In the genomic region with DNA sequence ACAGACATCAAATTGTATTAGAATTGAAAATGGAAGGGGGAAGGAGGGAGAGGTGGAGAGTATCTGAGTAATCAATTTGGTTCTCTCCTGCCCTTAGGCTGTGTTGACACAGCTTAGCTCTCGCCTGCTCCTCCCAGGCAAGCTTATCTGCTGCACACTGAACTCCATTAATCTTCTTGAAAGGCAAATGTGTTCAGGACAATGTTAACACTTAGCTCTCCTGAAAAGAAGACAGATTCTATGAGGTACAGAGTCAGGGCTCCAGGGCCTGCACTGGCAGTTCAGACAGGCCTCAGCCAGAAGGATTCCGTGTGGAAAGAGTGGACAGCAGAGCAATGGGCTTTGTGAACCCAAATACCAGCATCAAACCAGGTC, we compare ENCODE assay signal across 10 cellular contexts.
DNase-seq lines count a peak whose midpoint lies in the region; ATAC-seq and TF ChIP-seq lines count a peak whose summit lies in the region.
"Had no signal": no experiment of that assay in that cellular context is flagged by ENCODE, and none has a peak within 500 bp of the region (broad histone marks: within the 10 kb centered on the region; RNA-seq: fewer than 3 reads in every experiment).

No MANE protein-coding gene starts in this region.

- no peak overlapping the region for H2AK5ac ChIP-seq in trophoblast cell (ENCODE audit: low read length)

- peaks cover 0 to 2% of the 10 kb centered on the region in 2 donors for H3K27me3 Mint-ChIP-seq in T-cell
- H3K27me3 Mint-ChIP-seq in CD4-positive, alpha-beta T cell, result no peaks in the 10 kb centered on the region

- CTCF ChIA-PET in HEK293T (lab: Yijun Ruan, JAX) (no interaction called here), T-cell (lab: Charles Lee) (no interaction called here)
- CTCF ChIA-PET in CD4-positive, alpha-beta T cell (lab: Charles Lee), result no interaction called here

- no peaks in the 10 kb centered on the region for H3K9me3 Mint-ChIP-seq in T-cell
- H3K9me3 Mint-ChIP-seq in CD4-positive, alpha-beta T cell, result no peaks in the 10 kb centered on the region

- peak overlapping the region; percentile 85 for H2BK120ac ChIP-seq in trophoblast cell (ENCODE audit: insufficient read depth, low read length, poor library complexity)

- no CpG with 5 or more reads among the region's 2 CpGs for WGBS in trophoblast cell (ENCODE audit: extremely low coverage, insufficient coverage, insufficient read length)

- H3K4me2 ChIP-seq in fibroblast of lung (ENCODE audit: extremely low read depth, insufficient read depth, low read length), result no peak overlapping the region
- H3K4me2 ChIP-seq in trophoblast cell (ENCODE audit: low read length), result no peak overlapping the region

- H3K4me3 ChIP-seq in fibroblast of lung (replicated peaks in 1 of 4; ENCODE audit: control extremely low read depth in 1 of 4, insufficient read depth in 1 of 4, low read depth in 3 of 4, low read length in 4 of 4) (no peak overlapping the region), trophoblast cell (ENCODE audit: low read depth, low read length) (no peak overlapping the region)
- H3K4me3 ChIP-seq: thyroid gland had no signal

- H3K4me3 Mint-ChIP-seq in T-cell, result no peak overlapping the region
- no peak overlapping the region for H3K4me3 Mint-ChIP-seq in CD4-positive, alpha-beta T cell

- H2BK12ac ChIP-seq in trophoblast cell (ENCODE audit: low read length), result peak overlapping the region; percentile 35

- no peaks in the 10 kb centered on the region for H4K20me1 ChIP-seq in fibroblast of lung (ENCODE audit: control insufficient read depth, extremely low read depth, insufficient read depth, low read length)

- TF ChIP-seq CTCF in fibroblast of lung (conservative IDR thresholded peaks at IDR 0.05 in 1 of 2, IDR thresholded peaks at IDR 0.05 in 1 of 2; ENCODE audit: low read depth in 1 of 2, low read length in 2 of 2), result no peak
- TF ChIP-seq CTCF in CD4-positive, alpha-beta T cell (IDR thresholded peaks at IDR 0.05), result no peak

- no peak overlapping the region for H3K23ac ChIP-seq in trophoblast cell (ENCODE audit: low read length)

- no peaks in the 10 kb centered on the region for H3K79me2 ChIP-seq in fibroblast of lung (ENCODE audit: control insufficient read depth, insufficient read depth, low read length)
- peaks cover 2% of the 10 kb centered on the region for H3K79me2 ChIP-seq in trophoblast cell (ENCODE audit: control insufficient read depth, insufficient read depth, low read length, poor library complexity)

- no peaks in the 10 kb centered on the region for H3K4me1 Mint-ChIP-seq in T-cell
- no peaks in the 10 kb centered on the region for H3K4me1 Mint-ChIP-seq in CD4-positive, alpha-beta T cell (ENCODE audit: low read depth)

- POLR2A ChIA-PET in HEK293T (lab: Yijun Ruan, JAX) (interaction anchor here (1.0 kb wide), 1 partner anchor 14 kb away, joined by 3 read pairs; no protein-coding TSS in a partner anchor), T-cell (lab: Charles Lee) (no interaction called here)
- POLR2A ChIA-PET in CD4-positive, alpha-beta T cell (lab: Charles Lee), result no interaction called here

- no peak overlapping the region for H2BK5ac ChIP-seq in trophoblast cell (ENCODE audit: low read depth, low read length, poor library complexity)

- H3K36me3 ChIP-seq in fibroblast of lung (ENCODE audit: control insufficient read depth, insufficient read depth, low read length), result no peaks in the 10 kb centered on the region
- H3K36me3 ChIP-seq in trophoblast cell (ENCODE audit: control insufficient read depth in 1 of 2, insufficient read depth in 2 of 2, low read length in 2 of 2), result peaks cover 0 to 2% of the 10 kb centered on the region in 2 experiments
- H3K36me3 ChIP-seq: thyroid gland had no signal

- no peaks in the 10 kb centered on the region for H3K27me3 ChIP-seq in fibroblast of lung (ENCODE audit: control insufficient read depth, insufficient read depth, low read length)
- H3K27me3 ChIP-seq in trophoblast cell (ENCODE audit: insufficient read depth, low read length), result no peaks in the 10 kb centered on the region
- no peaks in the 10 kb centered on the region for H3K27me3 ChIP-seq in CD4-positive, alpha-beta T cell (ENCODE audit: control insufficient read depth, insufficient read depth, low read length)
- H3K27me3 ChIP-seq: thyroid gland had no signal

- H3K9ac ChIP-seq in fibroblast of lung (ENCODE audit: insufficient read depth, low read length) (no peak overlapping the region), trophoblast cell (ENCODE audit: low read length) (no peak overlapping the region)

- no peak for ATAC-seq in HG02623 (IDR thresholded peaks at IDR 0.05; ENCODE audit: unreplicated experiment)
- ATAC-seq in T-cell (replicated peaks in 1 of 4), result no peak
- no peak for ATAC-seq in CD4-positive, alpha-beta T cell (ENCODE audit: poor library complexity)
- ATAC-seq: left lobe of liver had no signal

- H4K12ac ChIP-seq in trophoblast cell (ENCODE audit: low read depth, low read length), result no peak overlapping the region

- no peak overlapping the region for H3K4ac ChIP-seq in trophoblast cell (ENCODE audit: low read depth, low read length)

- no peaks in the 10 kb centered on the region for H3K9me3 ChIP-seq in fibroblast of lung (ENCODE audit: control insufficient read depth, insufficient read depth, low read depth, low read length)
- peaks cover 2% of the 10 kb centered on the region for H3K9me3 ChIP-seq in trophoblast cell (ENCODE audit: insufficient read depth, low read depth, low read length)
- H3K9me3 ChIP-seq in CD4-positive, alpha-beta T cell (ENCODE audit: control insufficient read depth, low read length), result no peaks in the 10 kb centered on the region
- H3K9me3 ChIP-seq: thyroid gland had no signal

- no peak overlapping the region for H3K18ac ChIP-seq in trophoblast cell (ENCODE audit: low read length)

- H4K91ac ChIP-seq in trophoblast cell (ENCODE audit: low read depth, low read length), result no peak overlapping the region

- H4K8ac ChIP-seq in trophoblast cell (ENCODE audit: low read depth, low read length), result no peak overlapping the region

- H2AFZ ChIP-seq in fibroblast of lung (ENCODE audit: low read length), result peak overlapping the region; percentile 8
- no peak overlapping the region for H2AFZ ChIP-seq in trophoblast cell (ENCODE audit: insufficient read depth, low read length, poor library complexity)

- H3K79me1 ChIP-seq in trophoblast cell (ENCODE audit: low read length), result peaks cover 22% of the 10 kb centered on the region

- no peak overlapping the region for H3K27ac Mint-ChIP-seq in T-cell
- H3K27ac Mint-ChIP-seq in CD4-positive, alpha-beta T cell, result no peak overlapping the region

- intact Hi-C loops in CD4-positive, alpha-beta T cell (cut with DNase I, micrococcal nuclease), result no loop called here

- H3K4me1 ChIP-seq in fibroblast of lung (ENCODE audit: control insufficient read depth, extremely low read depth, insufficient read depth, low read length) (peaks cover 14% of the 10 kb centered on the region), trophoblast cell (ENCODE audit: control insufficient read depth in 1 of 2, insufficient read depth in 2 of 2, low read length in 2 of 2) (peaks cover 15% of the 10 kb centered on the region in 2 experiments)

- peak; percentile 50 for DNase-seq in HEK293T (ENCODE audit: extremely low spot score)
- DNase-seq in NCI-H748 (lab: John Stamatoyannopoulos, UW; ENCODE audit: unreplicated experiment), result peak; percentile 96
- peak; percentile 42 to 92 for DNase-seq in fibroblast of lung (ENCODE audit: low read depth in 2 of 2)
- peak in 1 of 2 donors; percentile 18 for DNase-seq in trophoblast cell
- no peak for DNase-seq in Ammon's horn (ENCODE audit: low spot score)
- no peak for DNase-seq in T-cell
- no peak for DNase-seq in CD4-positive, alpha-beta T cell
- DNase-seq: thyroid gland had no signal

- no peak overlapping the region for H3K14ac ChIP-seq in trophoblast cell (ENCODE audit: low read length)

- H3K27ac ChIP-seq in fibroblast of lung (ENCODE audit: insufficient read depth, low read length), result no peak overlapping the region
- H3K27ac ChIP-seq in trophoblast cell (ENCODE audit: low read depth, low read length), result peak overlapping the region; percentile 89
- no peak overlapping the region for H3K27ac ChIP-seq in CD4-positive, alpha-beta T cell (ENCODE audit: low read depth, low read length)
- H3K27ac ChIP-seq: thyroid gland had no signal

- no peaks in the 10 kb centered on the region for H3K36me3 Mint-ChIP-seq in T-cell
- H3K36me3 Mint-ChIP-seq in CD4-positive, alpha-beta T cell (ENCODE audit: low read depth), result no peaks in the 10 kb centered on the region

TF ChIP-seq in HEK293T, 16 proteins besides CTCF, POLR2A, EP300 and RAD21:
- TF ChIP-seq SP1 (IDR thresholded peaks at IDR 0.05) (no peak), L3MBTL2 (conservative IDR thresholded peaks at IDR 0.05) (no peak), PKNOX1 (IDR thresholded peaks at IDR 0.05) (peak; percentile 80), HDGF (IDR thresholded peaks at IDR 0.05; ENCODE audit: borderline replicate concordance) (no peak)
TF ChIP-seq in HEK293T: peak in this region for 1.

Comparison
In these comparisons a context has a peak if more than half of its experiments do, and no peak if none do; other contexts are left out.
1. DNase-seq: peak in HEK293T (single experiment), NCI-H748 (single experiment) and fibroblast of lung (2 of 2); none in Ammon's horn (single experiment), T-cell (0 of 34) and CD4-positive, alpha-beta T cell (0 of 10).